13 cellular contexts compared by ENCODE assay signal in genomic region chr7:2929321-2930201, GRCh38.
DNase-seq lines count a peak whose midpoint lies in the region; ATAC-seq lines count a peak whose summit lies in the region.
"Had no signal": no experiment of that assay in that cellular context is flagged by ENCODE, and none has a peak within 500 bp of the region (broad histone marks: within the 10 kb centered on the region; RNA-seq: fewer than 3 reads in every experiment).

No MANE protein-coding gene starts in this region.

- peaks cover 16 to 35% of the 10 kb centered on the region in 2 donors for H3K36me3 Mint-ChIP-seq in activated naive CD4-positive, alpha-beta T cell treated with anti-CD3 and anti-CD28 coated beads, Interleukin-2, amount 50 U/mL, for 72 hours
- peaks cover 63 to 73% of the 10 kb centered on the region in 2 donors for H3K36me3 Mint-ChIP-seq in stimulated activated naive B cell treated with anti-CD40 and anti-IgM and Interleukin-4, amounts not matched to agents 10 μg/mL and 1 μg/mL and 100 μg/mL, for 72 hours
- H3K36me3 Mint-ChIP-seq: natural killer cell had no signal

- peaks cover 0 to 1% of the 10 kb centered on the region in 2 donors for H3K4me1 Mint-ChIP-seq in stimulated activated naive B cell treated with anti-CD40 and anti-IgM and Interleukin-4, amounts not matched to agents 10 μg/mL and 1 μg/mL and 100 μg/mL, for 72 hours
- H3K4me1 Mint-ChIP-seq: T-cell had no signal

- DNase-seq in activated naive CD4-positive, alpha-beta T cell treated with anti-CD3 and anti-CD28 coated beads, Interleukin-2, amount 50 U/mL, for 72 hours (ENCODE audit: low spot score in 2 of 2): peak in 1 of 2 donors; percentile 21
- DNase-seq in activated naive CD4-positive, alpha-beta T cell (lab: John Stamatoyannopoulos, UW): no peak
- DNase-seq in RPMI8226 (peak; percentile 34), left kidney (ENCODE audit: low read depth, low spot score) (peak; percentile 51), LoVo (ENCODE audit: low spot score) (no peak)
- DNase-seq in stimulated activated naive B cell treated with anti-CD40 and anti-IgM and Interleukin-4, amounts not matched to agents 10 μg/mL and 1 μg/mL and 100 μg/mL, for 72 hours: no peak
- no peak for DNase-seq in activated CD4-positive, CD25-positive, alpha-beta regulatory T cell treated with anti-CD3 and anti-CD28 coated beads, Interleukin-2, amount 50 U/mL, for 72 hours
- DNase-seq: cerebellar nuclear complex, natural killer cell, NCI-H524 treated with DMSO at 0.1 percent for 48 hours, T-cell had no signal

- peak overlapping the region; percentile 66 to 93 for H3K27ac Mint-ChIP-seq in activated naive CD4-positive, alpha-beta T cell treated with anti-CD3 and anti-CD28 coated beads, Interleukin-2, amount 50 U/mL, for 72 hours
- peak overlapping the region; percentile 59 for H3K27ac Mint-ChIP-seq in stimulated activated naive B cell treated with anti-CD40 and anti-IgM and Interleukin-4, amounts not matched to agents 10 μg/mL and 1 μg/mL and 100 μg/mL, for 72 hours

- no peaks in the 10 kb centered on the region for H3K9me3 Mint-ChIP-seq in activated naive CD4-positive, alpha-beta T cell treated with anti-CD3 and anti-CD28 coated beads, Interleukin-2, amount 50 U/mL, for 72 hours
- H3K9me3 Mint-ChIP-seq in stimulated activated naive B cell treated with anti-CD40 and anti-IgM and Interleukin-4, amounts not matched to agents 10 μg/mL and 1 μg/mL and 100 μg/mL, for 72 hours: no peaks in the 10 kb centered on the region
- H3K9me3 Mint-ChIP-seq: natural killer cell, T-cell had no signal

- ATAC-seq in activated naive CD4-positive, alpha-beta T cell treated with anti-CD3 and anti-CD28 coated beads, Interleukin-2, amount 50 U/mL, for 72 hours: no peak
- ATAC-seq in stimulated activated naive B cell treated with anti-CD40 and anti-IgM and Interleukin-4, amounts not matched to agents 10 μg/mL and 1 μg/mL and 100 μg/mL, for 72 hours (replicated peaks): no peak
- ATAC-seq in HG02885 (IDR thresholded peaks at IDR 0.05; ENCODE audit: poor library complexity, unreplicated experiment): no peak
- ATAC-seq: activated CD4-positive, CD25-positive, alpha-beta regulatory T cell treated with anti-CD3 and anti-CD28 coated beads, Interleukin-2, amount 50 U/mL, for 24 hours; natural killer cell; T-cell had no signal

- no peaks in the 10 kb centered on the region for H3K27me3 Mint-ChIP-seq in stimulated activated naive B cell treated with anti-CD40 and anti-IgM and Interleukin-4, amounts not matched to agents 10 μg/mL and 1 μg/mL and 100 μg/mL, for 72 hours
- H3K27me3 Mint-ChIP-seq: T-cell had no signal

- no peak overlapping the region for H3K4me3 Mint-ChIP-seq in stimulated activated naive B cell treated with anti-CD40 and anti-IgM and Interleukin-4, amounts not matched to agents 10 μg/mL and 1 μg/mL and 100 μg/mL, for 72 hours
- H3K4me3 Mint-ChIP-seq: natural killer cell, T-cell had no signal

Comparison
In these comparisons a context has a peak if more than half of its experiments do, and no peak if none do; other contexts are left out.
1. DNase-seq: peak in RPMI8226 (single experiment) and left kidney (single experiment); none in activated naive CD4-positive, alpha-beta T cell (0 of 4), stimulated activated naive B cell treated with anti-CD40 and anti-IgM and Interleukin-4, amounts not matched to agents 10 μg/mL and 1 μg/mL and 100 μg/mL, for 72 hours (single experiment), activated CD4-positive, CD25-positive, alpha-beta regulatory T cell treated with anti-CD3 and anti-CD28 coated beads, Interleukin-2, amount 50 U/mL, for 72 hours (single experiment) and LoVo (single experiment).